In the genomic region with DNA sequence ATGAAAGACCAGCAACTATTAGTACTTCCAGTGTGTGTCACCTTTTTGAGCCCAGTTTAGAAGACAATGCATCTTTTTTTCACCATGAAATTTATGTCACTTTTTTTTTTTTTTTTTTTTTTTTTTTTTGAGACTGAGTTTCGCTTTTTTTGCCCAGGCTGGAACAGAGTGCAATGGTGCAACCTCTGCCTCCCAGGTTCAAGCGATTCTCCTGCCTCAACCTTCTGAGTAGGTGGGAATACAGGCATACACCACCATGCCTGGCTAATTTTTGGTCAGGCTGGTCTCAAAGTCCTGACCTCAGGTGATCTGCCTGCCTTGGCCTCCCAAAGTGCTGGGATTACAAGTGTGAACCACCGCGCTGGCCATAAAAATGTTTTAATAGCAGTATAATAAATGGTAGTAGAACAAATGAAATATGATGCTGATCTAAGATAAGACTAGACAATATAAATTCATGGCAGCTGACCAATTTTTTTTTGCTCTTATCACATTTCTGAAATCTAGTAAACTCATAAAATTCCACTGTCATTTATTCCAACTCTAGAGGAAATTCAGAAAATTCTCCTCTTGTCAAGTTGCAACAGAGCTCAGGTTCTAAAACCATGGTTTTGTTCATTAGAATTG, we compare ENCODE assay signal across 28 cellular contexts. TPM values are rescaled to one million over a fixed set of nuclear protein-coding genes. Genes with fewer than 3 reads are reported as not detected.
DNase-seq lines count a peak whose midpoint lies in the region; ATAC-seq, FAIRE-seq and TF ChIP-seq lines count a peak whose summit lies in the region.
"Had no signal": no experiment of that assay in that cellular context is flagged by ENCODE, and none has a peak within 500 bp of the region (broad histone marks: within the 10 kb centered on the region; RNA-seq: fewer than 3 reads in every experiment).

No MANE protein-coding gene starts in this region.

- BruUV-seq in HepG2 (replicated peaks; lab: Mats Ljungman, UMichigan): no TSS peak

- H2AFZ ChIP-seq in HepG2 (ENCODE audit: low read length): no peak overlapping the region

- peak overlapping the region; percentile 37 for H3K27ac ChIP-seq in HEK293 (ENCODE audit: extremely low read depth, low read depth, low read length)
- peak overlapping the region; percentile 14 for H3K27ac ChIP-seq in HepG2 (ENCODE audit: extremely low read length, insufficient read depth, low read length)
- H3K27ac ChIP-seq in small intestine (ENCODE audit: low read depth in 1 of 2, low read length in 1 of 2): no peak overlapping the region
- H3K27ac ChIP-seq: coronary artery, spleen had no signal

- H3K9me3 ChIP-seq in HEK293 (ENCODE audit: control insufficient read depth, insufficient read depth, low read depth, low read length): no peaks in the 10 kb centered on the region
- H3K9me3 ChIP-seq in HepG2 (ENCODE audit: low read length): no peaks in the 10 kb centered on the region
- H3K9me3 ChIP-seq in small intestine (ENCODE audit: control insufficient read depth, low read depth): no peaks in the 10 kb centered on the region
- H3K9me3 ChIP-seq: HAP-1, Peyer's patch, spleen had no signal

- peak overlapping the region; percentile 67 for H3K27ac Mint-ChIP-seq in WTC11
- H3K27ac Mint-ChIP-seq: memory B cell; stimulated activated effector memory CD8-positive, alpha-beta T cell treated with anti-CD3 and anti-CD28 coated beads, Interleukin-12 subunit alpha, Interleukin-12 subunit beta, amount 100 ng/mL, for 72 hours had no signal

- WGBS in HepG2 (ENCODE audit: low lambda C conversion rate): 51% methylated on average over 4 of the region's 4 CpGs
- 26 to 75% (median 54%) methylated on average over 4 of the region's 4 CpGs for WGBS in small intestine, 3 donors

- no peak for TF ChIP-seq CTCF in HEK293 (tag by site-specific recombination; IDR thresholded peaks at IDR 0.05)
- no peak for TF ChIP-seq CTCF in WTC11 (IDR thresholded peaks at IDR 0.05)
- TF ChIP-seq CTCF in HepG2 (CRISPR knock-in tag; IDR thresholded peaks at IDR 0.05): no peak

- in situ Hi-C loops in HepG2 (cut with HindIII; ENCODE audit: extremely low pct_ligation_motif_present, low pct_unique_long_range_greater_than_20kb): no loop called here

- H3K36me3 Mint-ChIP-seq in WTC11: 0 out of 2 replicates have a peak, but pooled peaks cover 5% of the 10 kb centered on the region
- H3K36me3 Mint-ChIP-seq: memory B cell; stimulated activated effector memory CD8-positive, alpha-beta T cell treated with anti-CD3 and anti-CD28 coated beads, Interleukin-12 subunit alpha, Interleukin-12 subunit beta, amount 100 ng/mL, for 72 hours had no signal

- H3K9me3 Mint-ChIP-seq in WTC11: peaks cover 6% of the 10 kb centered on the region
- H3K9me3 Mint-ChIP-seq: activated T-cell treated with anti-CD3 and anti-CD28 coated beads, Interleukin-2, amount 50 U/mL, for 4 hours; memory B cell; stimulated activated effector memory CD8-positive, alpha-beta T cell treated with anti-CD3 and anti-CD28 coated beads, Interleukin-12 subunit alpha, Interleukin-12 subunit beta, amount 100 ng/mL, for 72 hours had no signal

- DNase-seq in WTC11 (ENCODE audit: low spot score) (no peak), HepG2 (ENCODE audit: low spot score) (no peak), small intestine (peak; percentile 43), activated T-cell treated with anti-CD3 and anti-CD28 coated beads for 4 hours (no peak), iPS-NIHi11 (ENCODE audit: low spot score) (no peak), SKM-1 (lab: John Stamatoyannopoulos, UW; ENCODE audit: unreplicated experiment) (no peak)
- DNase-seq: activated CD4-positive, alpha-beta T cell treated with anti-CD3 and anti-CD28 coated beads for 4 hours; activated T-cell treated with anti-CD3 and anti-CD28 coated beads, Interleukin-2, amount 50 U/mL, for 4 hours; C1 segment of cervical spinal cord; EL; kidney glomerular epithelial cell; NCI-H1436 treated with DMSO at 0.1 percent for 48 hours; NCI-H2171 treated with DMSO at 0.1 percent for 48 hours; NCI-H524; nucleus accumbens; spleen; stimulated activated CD4-positive, alpha-beta T cell treated with anti-CD3 and anti-CD28 coated beads, Interleukin-2, amount 100 ng/mL, for 48 hours; substantia nigra; T-helper 1 cell had no signal

- no peaks in the 10 kb centered on the region for H3K27me3 Mint-ChIP-seq in WTC11 (ENCODE audit: low read depth)
- H3K27me3 Mint-ChIP-seq: memory B cell had no signal

- H3K4me3 Mint-ChIP-seq in WTC11: no peak overlapping the region
- H3K4me3 Mint-ChIP-seq: activated T-cell treated with anti-CD3 and anti-CD28 coated beads, Interleukin-2, amount 50 U/mL, for 4 hours; memory B cell; stimulated activated effector memory CD8-positive, alpha-beta T cell treated with anti-CD3 and anti-CD28 coated beads, Interleukin-12 subunit alpha, Interleukin-12 subunit beta, amount 100 ng/mL, for 72 hours had no signal

- TF ChIP-seq EP300 in HepG2 (IDR thresholded peaks at IDR 0.05; ENCODE audit: low read depth in 2 of 2, low read length in 2 of 2): no peak
- TF ChIP-seq EP300 in HepG2 (CRISPR knock-in tag; IDR thresholded peaks at IDR 0.05; ENCODE audit: borderline replicate concordance): no peak

- no peak overlapping the region for H3K9ac ChIP-seq in HepG2 (ENCODE audit: insufficient read depth, low read depth, low read length)

- no peaks in the 10 kb centered on the region for H3K27me3 ChIP-seq in HepG2 (ENCODE audit: control insufficient read depth in 1 of 2, insufficient read depth in 2 of 2, low read length in 2 of 2)
- no peaks in the 10 kb centered on the region for H3K27me3 ChIP-seq in small intestine (ENCODE audit: control insufficient read depth in 2 of 2, insufficient read depth in 2 of 2, low read length in 2 of 2)
- H3K27me3 ChIP-seq: Peyer's patch, spleen had no signal

- CTCF ChIA-PET in HEK293 (lab: Yijun Ruan, JAX) (no interaction called here), WTC11 (lab: Charles Lee) (no interaction called here), HepG2 (lab: Yijun Ruan, JAX; ENCODE audit: low intra/inter-chr PET ratio, low total read pairs) (no interaction called here)

- POLR2A ChIA-PET in HEK293 (lab: Yijun Ruan, JAX) (no interaction called here), WTC11 (lab: Charles Lee) (interaction anchor here (0.5 kb wide), 1 partner anchor 22 kb away, joined by 3 read pairs; no protein-coding TSS in a partner anchor), HepG2 (lab: Yijun Ruan, JAX) (interaction anchor here (1.6 kb wide), 1 partner anchor 20 kb away, joined by 3 read pairs; no protein-coding TSS in a partner anchor)

- FAIRE-seq in HepG2 (lab: Jason Lieb, UNC) (no peak), small intestine (lab: Jason Lieb, UNC) (no peak)
- FAIRE-seq: D721Med, GM12892, urothelium cell line had no signal

- TF ChIP-seq RAD21 in HepG2 (CRISPR knock-in tag; IDR thresholded peaks at IDR 0.05): no peak

- H4K20me1 ChIP-seq in HepG2 (ENCODE audit: insufficient read depth, low read length): no peaks in the 10 kb centered on the region; the same call in 1 of the 2 replicates

- ATAC-seq in WTC11 (no peak), HepG2 (peak; percentile 30; the same call in 1 of the 3 replicates)
- ATAC-seq: activated T-cell treated with anti-CD3 and anti-CD28 coated beads, Interleukin-2, amount 50 U/mL, for 4 hours; stimulated activated effector memory CD8-positive, alpha-beta T cell treated with anti-CD3 and anti-CD28 coated beads, Interleukin-12 subunit alpha, Interleukin-12 subunit beta, amount 100 ng/mL, for 72 hours had no signal

- no peak for TF ChIP-seq POLR2A in HepG2 (IDR thresholded peaks at IDR 0.05; ENCODE audit: insufficient read depth in 1 of 2, low read depth in 2 of 2, low read length in 2 of 2)

- H3K36me3 ChIP-seq in HEK293 (ENCODE audit: control insufficient read depth in 2 of 2, insufficient read depth in 1 of 2, low read length in 2 of 2) (no peaks in the 10 kb centered on the region; a peak in 1 of 3 replicates), HepG2 (replicated peaks in 1 of 2; ENCODE audit: control insufficient read depth in 1 of 2, insufficient read depth in 2 of 2, low read length in 2 of 2) (peaks cover 8 to 52% of the 10 kb centered on the region in 2 experiments), small intestine (ENCODE audit: control insufficient read depth in 2 of 2, insufficient read depth in 2 of 2, low read length in 2 of 2) (peaks cover 0 to 3% of the 10 kb centered on the region in 2 donors)
- H3K36me3 ChIP-seq: spleen had no signal

- H3K4me3 ChIP-seq in HEK293 (ENCODE audit: low read depth, low read length) (no peak overlapping the region), HepG2 (replicated peaks in 1 of 3; ENCODE audit: insufficient read depth in 1 of 3, low read depth in 2 of 3, low read length in 3 of 3) (no peak overlapping the region), small intestine (ENCODE audit: low read depth in 1 of 2, low read length in 2 of 2) (no peak overlapping the region)
- H3K4me3 ChIP-seq: coronary artery, HAP-1, Peyer's patch, spleen had no signal

- H3K4me2 ChIP-seq in HepG2 (ENCODE audit: low read depth, low read length): no peak overlapping the region

- H3K4me1 ChIP-seq in HEK293 (ENCODE audit: control insufficient read depth, insufficient read depth, low read length) (peaks cover 8% of the 10 kb centered on the region), HepG2 (ENCODE audit: insufficient read depth, low read length) (peaks cover 50% of the 10 kb centered on the region), small intestine (ENCODE audit: control insufficient read depth in 2 of 2, insufficient read depth in 1 of 2, low read depth in 1 of 2, low read length in 1 of 2) (peaks cover 0 to 7% of the 10 kb centered on the region in 2 donors)
- H3K4me1 ChIP-seq: spleen had no signal

- intact Hi-C loops in HepG2 (cut with micrococcal nuclease; ENCODE audit: unreplicated experiment): loop anchor here (2.0 kb wide), 1 partner anchor 21 kb away; a partner anchor contains a TSS

- H3K4me1 Mint-ChIP-seq in WTC11: peaks cover 32% of the 10 kb centered on the region
- H3K4me1 Mint-ChIP-seq: memory B cell; stimulated activated effector memory CD8-positive, alpha-beta T cell treated with anti-CD3 and anti-CD28 coated beads, Interleukin-12 subunit alpha, Interleukin-12 subunit beta, amount 100 ng/mL, for 72 hours had no signal

- H3K79me2 ChIP-seq in HepG2 (ENCODE audit: insufficient read depth, low read length): peaks cover 87% of the 10 kb centered on the region

RNA-seq across cellular contexts. Expression of a gene that starts 21.3 kb away (rescaled TPM):
- total RNA-seq in WTC11 (2021): 22.9 to 31.1 TPM (median 23.1 TPM) in 3 replicates
- 53.6 and 59.5 TPM in 2 replicates for total RNA-seq in HepG2 (2016; rRNA removed; fragmentation: Illumina TruSeq; extraction: Trizol)
- 19.0 and 21.3 TPM in 2 replicates for total RNA-seq in HepG2 (2016; cell fraction: cytosol; rRNA removed; fragmentation: Illumina TruSeq; extraction: Trizol; ENCODE audit: low read depth)
- total RNA-seq in HepG2 (2016; cell fraction: insoluble cytoplasmic fraction; rRNA removed; fragmentation: Illumina TruSeq; extraction: Trizol): 55.9 and 56.5 TPM in 2 replicates
- 22.2 and 23.0 TPM in 2 replicates for total RNA-seq in HepG2 (2016; cell fraction: membrane; rRNA removed; fragmentation: Illumina TruSeq; extraction: Trizol)
- total RNA-seq in HepG2 (2016; cell fraction: nucleus; rRNA removed; fragmentation: Illumina TruSeq; extraction: Trizol): 124 and 133 TPM in 2 replicates
- polyA plus RNA-seq in HepG2 (2011; rRNA removed): 22.6 and 24.9 TPM in 2 replicates
- 11.6 and 12.3 TPM in 2 replicates for polyA plus RNA-seq in HepG2 (2011; cell fraction: cytosol; rRNA removed)
- polyA plus RNA-seq in HepG2 (2011; cell fraction: nucleus; rRNA removed): 42.8 and 45.1 TPM in 2 replicates
- polyA plus RNA-seq in HepG2 (2012): 23.2 and 25.7 TPM in 2 replicates
- 3.5 and 3.8 TPM in 2 replicates for polyA plus RNA-seq in HepG2 (2016; cell fraction: cytosol; fragmentation: Illumina TruSeq; extraction: Trizol; ENCODE audit: low read depth)
- 20.6 and 26.3 TPM in 2 replicates for polyA plus RNA-seq in HepG2 (2016; cell fraction: insoluble cytoplasmic fraction; fragmentation: Illumina TruSeq; extraction: Trizol; ENCODE audit: low read depth)
- polyA plus RNA-seq in HepG2 (2016; cell fraction: membrane; fragmentation: Illumina TruSeq; extraction: Trizol; ENCODE audit: low read depth): 6.4 and 7.5 TPM in 2 replicates
- 67.3 and 71.2 TPM in 2 replicates for polyA plus RNA-seq in HepG2 (2016; cell fraction: nucleus; fragmentation: Illumina TruSeq; extraction: Trizol; ENCODE audit: insufficient read depth, low read depth)
- 4.6 and 265 TPM in 2 replicates for polyA minus RNA-seq in HepG2 (2011; rRNA and poly(A)+ RNA removed; ENCODE audit: low replicate concordance)
- polyA minus RNA-seq in HepG2 (2011; cell fraction: cytosol; rRNA and poly(A)+ RNA removed): 58.2 and 64.4 TPM in 2 replicates
- polyA minus RNA-seq in HepG2 (2011; cell fraction: nucleus; rRNA and poly(A)+ RNA removed): 179 and 208 TPM in 2 replicates
- polyA plus RNA-seq in small intestine: 10 to 100 TPM; 11.3 to 26.4 (median 21.3) TPM

Comparison
In these comparisons a context has a peak if more than half of its experiments do, and no peak if none do; other contexts are left out.
1. H3K27ac ChIP-seq: peak in HEK293 (single experiment) and HepG2 (single experiment); none in small intestine (0 of 2).